In the genomic region with DNA sequence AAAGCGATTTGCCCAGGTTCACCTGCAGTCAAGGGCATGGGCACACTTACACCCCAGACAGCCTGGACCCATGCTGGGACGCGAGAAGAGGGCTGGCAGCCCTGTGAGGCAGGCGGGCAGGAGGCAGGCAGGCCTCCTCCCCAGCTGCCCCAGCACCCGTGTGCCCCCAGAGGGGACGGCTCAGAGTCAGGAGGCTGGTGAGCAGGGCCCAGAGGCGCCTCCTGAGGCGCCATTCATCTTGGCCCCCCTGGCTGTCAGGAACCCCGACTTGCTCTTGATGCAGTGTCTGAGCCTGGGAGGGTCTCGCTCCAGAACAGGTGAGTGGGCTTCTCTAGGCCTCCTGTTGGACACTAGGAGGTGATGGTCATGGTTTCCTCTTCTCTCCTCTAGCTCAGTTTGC, we compare ENCODE assay signal across 7 cellular contexts. TPM values are rescaled to one million over a fixed set of nuclear protein-coding genes. Genes with fewer than 3 reads are reported as not detected.
DNase-seq lines count a peak whose midpoint lies in the region; ATAC-seq, FAIRE-seq and TF ChIP-seq lines count a peak whose summit lies in the region.
"Not testable (repeated sequence)": the region's sequence is repeated elsewhere in the genome, so short reads cannot be mapped to it uniquely, and the experiment has no call there.

No MANE protein-coding gene starts in this region.

- peak overlapping the region; percentile 73 for H3K27ac ChIP-seq in SJCRH30
- H3K27ac ChIP-seq in K562 (ENCODE audit: extremely low read depth, low read depth, low read length); osteoblast (ENCODE audit: low read depth, low read length): not testable (repeated sequence)

- POLR2A ChIA-PET in K562 (lab: Yijun Ruan, JAX): interaction anchor here (0.6 to 1.8 kb wide), 2 partner anchors 13 to 124 kb away, joined by 3 to 5 read pairs; partner anchors contain the start of gene CAVIN1

- not testable (repeated sequence) for H3K9me3 ChIP-seq in SJCRH30 (replicated peaks); K562 (replicated peaks; ENCODE audit: control insufficient read depth, insufficient read depth, low read depth, low read length); osteoblast (ENCODE audit: low read depth, low read length)

- ATAC-seq in K562: not testable (repeated sequence)

- not testable (repeated sequence) for H3K4me2 ChIP-seq in K562 (ENCODE audit: insufficient read depth, low read length); osteoblast (ENCODE audit: insufficient read depth, low read length)

- peak; percentile 44; the same call in 1 of the 2 replicates for TF ChIP-seq POLR2A in K562 (conservative IDR thresholded peaks at IDR 0.05)

- FAIRE-seq in K562 (lab: Jason Lieb, UNC): not testable (repeated sequence)
- FAIRE-seq in bronchial epithelial cell (lab: Jason Lieb, UNC): peak; percentile 40

- DNase-seq in SJCRH30: peak in 1 of 2 experiments; percentile 42
- peak; percentile 45 for DNase-seq in SK-N-DZ (ENCODE audit: low spot score)
- DNase-seq in activated T-cell treated with anti-CD3 and anti-CD28 coated beads, Interleukin-2, amount 50 U/mL, for 24 hours; K562 (ENCODE audit: extremely low read depth in 1 of 4, low spot score in 3 of 4); bronchial epithelial cell (ENCODE audit: low read depth); glutamatergic neuron: not testable (repeated sequence)
- peak; percentile 6 for DNase-seq in osteoblast (ENCODE audit: insufficient read length, low spot score, missing footprints)

- not testable (repeated sequence) for H4K20me1 ChIP-seq in K562 (replicated peaks; ENCODE audit: control insufficient read depth, insufficient read depth, low read length); osteoblast (ENCODE audit: insufficient read depth, low read length)

- not testable (repeated sequence) for H3K27me3 ChIP-seq in SJCRH30; K562 (ENCODE audit: control insufficient read depth in 2 of 2, insufficient read depth in 2 of 2, low read length in 2 of 2); bronchial epithelial cell (ENCODE audit: control insufficient read depth, insufficient read depth, low read length); osteoblast (ENCODE audit: insufficient read depth, low read length)

- H3K27ac Mint-ChIP-seq in activated T-cell treated with anti-CD3 and anti-CD28 coated beads, Interleukin-2, amount 50 U/mL, for 24 hours: peak overlapping the region; percentile 72
- not testable (repeated sequence) for H3K27ac Mint-ChIP-seq in glutamatergic neuron (ENCODE audit: unreplicated experiment)

- not testable (repeated sequence) for H2AFZ ChIP-seq in K562 (ENCODE audit: low read depth, low read length); osteoblast (ENCODE audit: low read length)

- not testable (repeated sequence) for H3K36me3 ChIP-seq in SJCRH30; bronchial epithelial cell (ENCODE audit: control insufficient read depth, insufficient read depth, low read length)
- H3K36me3 ChIP-seq in K562 (ENCODE audit: control insufficient read depth, insufficient read depth, low read length) (peaks cover 88% of the 10 kb centered on the region), osteoblast (ENCODE audit: insufficient read depth, low read length) (peaks cover 14% of the 10 kb centered on the region)

- not testable (repeated sequence) for BruUV-seq in K562 (replicated peaks; lab: Mats Ljungman, UMichigan)

- peaks cover 67% of the 10 kb centered on the region for H3K79me2 ChIP-seq in K562 (ENCODE audit: control insufficient read depth, insufficient read depth, low read length)
- not testable (repeated sequence) for H3K79me2 ChIP-seq in osteoblast (ENCODE audit: insufficient read depth, low read length)

- peaks cover 92% of the 10 kb centered on the region for H3K36me3 Mint-ChIP-seq in activated T-cell treated with anti-CD3 and anti-CD28 coated beads, Interleukin-2, amount 50 U/mL, for 24 hours (ENCODE audit: low read depth)
- H3K36me3 Mint-ChIP-seq in glutamatergic neuron (ENCODE audit: unreplicated experiment): not testable (repeated sequence)

- peaks cover 14% of the 10 kb centered on the region for H3K4me1 ChIP-seq in SJCRH30
- peaks cover 2 to 16% of the 10 kb centered on the region in 2 experiments; a peak in 4 of 5 replicates for H3K4me1 ChIP-seq in K562 (replicated peaks in 1 of 2; ENCODE audit: control insufficient read depth in 2 of 2, insufficient read depth in 2 of 2, low read length in 2 of 2)
- H3K4me1 ChIP-seq in osteoblast (ENCODE audit: insufficient read depth, low read length): not testable (repeated sequence)

- intact Hi-C loops in K562 (cut with micrococcal nuclease): not testable (repeated sequence)

- TF ChIP-seq CTCF in K562 (IDR thresholded peaks at IDR 0.05 in 2 of 3, conservative IDR thresholded peaks at IDR 0.05 in 1 of 3; ENCODE audit: insufficient read depth in 2 of 3, low read depth in 1 of 3, low read length in 3 of 3); bronchial epithelial cell (IDR thresholded peaks at IDR 0.05; ENCODE audit: insufficient read depth, low read length, severe bottlenecking); glutamatergic neuron (IDR thresholded peaks at IDR 0.05; ENCODE audit: partially characterized antibody, unreplicated experiment); osteoblast (IDR thresholded peaks at IDR 0.05; ENCODE audit: extremely low read depth, low read depth, low read length): not testable (repeated sequence)

- CTCF ChIA-PET in K562 (lab: Yijun Ruan, JAX; ENCODE audit: low intra/inter-chr PET ratio): not testable (repeated sequence)

- H3K27me3 Mint-ChIP-seq in activated T-cell treated with anti-CD3 and anti-CD28 coated beads, Interleukin-2, amount 50 U/mL, for 24 hours; glutamatergic neuron (ENCODE audit: unreplicated experiment): not testable (repeated sequence)

- H3K9me3 Mint-ChIP-seq in activated T-cell treated with anti-CD3 and anti-CD28 coated beads, Interleukin-2, amount 50 U/mL, for 24 hours; glutamatergic neuron (ENCODE audit: unreplicated experiment): not testable (repeated sequence)

- H3K4me3 ChIP-seq in SJCRH30: peak overlapping the region; percentile 38
- not testable (repeated sequence) for H3K4me3 ChIP-seq in K562; bronchial epithelial cell (ENCODE audit: low read depth, low read length); osteoblast (ENCODE audit: insufficient read depth, low read length)

- H3K4me3 Mint-ChIP-seq in activated T-cell treated with anti-CD3 and anti-CD28 coated beads, Interleukin-2, amount 50 U/mL, for 24 hours: not testable (repeated sequence)
- peak overlapping the region; percentile 30 for H3K4me3 Mint-ChIP-seq in glutamatergic neuron (ENCODE audit: unreplicated experiment)

- in situ Hi-C loops in K562 (cut with MboI): not testable (repeated sequence)

- not testable (repeated sequence) for TF ChIP-seq EP300 in K562 (IDR thresholded peaks at IDR 0.05; ENCODE audit: low read length)

- H3K9ac ChIP-seq in K562 (ENCODE audit: insufficient read depth in 1 of 2, low read depth in 2 of 2, low read length in 2 of 2): not testable (repeated sequence)

- not testable (repeated sequence) for H3K9me1 ChIP-seq in K562 (ENCODE audit: control insufficient read depth, insufficient read depth, low read length)

- TF ChIP-seq RAD21 in K562 (CRISPR knock-in tag; conservative IDR thresholded peaks at IDR 0.05 in 1 of 2, IDR thresholded peaks at IDR 0.05 in 1 of 2): not testable (repeated sequence)

- H3K4me1 Mint-ChIP-seq in activated T-cell treated with anti-CD3 and anti-CD28 coated beads, Interleukin-2, amount 50 U/mL, for 24 hours (ENCODE audit: low read depth): peaks cover 36% of the 10 kb centered on the region
- peaks cover 21% of the 10 kb centered on the region for H3K4me1 Mint-ChIP-seq in glutamatergic neuron (ENCODE audit: low read depth, unreplicated experiment)

- 100% methylated on average over 2 of the region's 10 CpGs for WGBS in K562 (ENCODE audit: insufficient coverage, low coverage, missing lambda C conversion rate)

RNA-seq across cellular contexts. Expression of gene STAT5A, which starts 11.1 kb away (rescaled TPM):
- 5.0 and 5.9 TPM in 2 replicates for total RNA-seq in SJCRH30 (2014; rRNA removed; shearing (Covaris generic))
- 10.1 and 12.0 TPM in 2 replicates for polyA plus RNA-seq in SK-N-DZ (2014; cell fraction: cytosol; rRNA removed)
- 13.6 and 19.3 TPM in 2 replicates for polyA plus RNA-seq in SK-N-DZ (2014; cell fraction: nucleus; rRNA removed)
- 251 and 757 TPM in 2 replicates for total RNA-seq in K562 (2011; cell fraction: chromatin; rRNA removed; ENCODE audit: low replicate concordance)
- total RNA-seq in K562 (2011; cell fraction: nucleolus; rRNA removed): 428 and 505 TPM in 2 replicates
- total RNA-seq in K562 (2011; cell fraction: nucleoplasm; rRNA removed): 262 and 311 TPM in 2 replicates
- total RNA-seq in K562 (2014; rRNA removed): 391 and 467 TPM in 2 replicates
- 156 and 174 TPM in 2 replicates for total RNA-seq in K562 (2014; rRNA removed; fragmentation: Illumina TruSeq; extraction: Trizol)
- total RNA-seq in K562 (2015; rRNA removed; fragmentation: Illumina TruSeq; extraction: Trizol): 177 and 195 TPM in 2 replicates
- 377 and 414 TPM in 2 replicates for total RNA-seq in K562 (2021)
- 131 and 196 TPM in 2 replicates for polyA plus RNA-seq in K562 (2011; rRNA removed)
- polyA plus RNA-seq in K562 (2011; cell fraction: cytosol; rRNA removed): 76.7 and 247 TPM in 2 replicates
- 268 and 853 TPM in 2 replicates for polyA plus RNA-seq in K562 (2011; cell fraction: nucleus; rRNA removed)
- polyA plus RNA-seq in K562 (2012): 303 and 408 TPM in 2 replicates
- 379 and 415 TPM in 2 replicates for polyA plus RNA-seq in K562 (2014; fragmentation: Illumina TruSeq; extraction: Trizol)
- polyA plus RNA-seq in K562 (2014; fragmentation: Nextera tagmentation; extraction: Ambion mirVana): 10 to 100 TPM; 79.9 to 81.8 TPM
- 239 and 248 TPM in 2 replicates for polyA plus RNA-seq in K562 (2014; rRNA removed)
- 114 and 250 TPM in 2 replicates for polyA minus RNA-seq in K562 (2011; rRNA and poly(A)+ RNA removed)
- 124 and 299 TPM in 2 replicates for polyA minus RNA-seq in K562 (2011; cell fraction: cytosol; rRNA and poly(A)+ RNA removed)
- 105 and 217 TPM in 2 replicates for polyA minus RNA-seq in K562 (2011; cell fraction: nucleus; rRNA and poly(A)+ RNA removed)
- total RNA-seq in bronchial epithelial cell: 1.3 TPM in 2 replicates
- 3.4 TPM for total RNA-seq in glutamatergic neuron (ENCODE audit: unreplicated experiment)
- 35.5 and 38.6 TPM in 2 replicates for total RNA-seq in osteoblast

RNA-seq across cellular contexts. Expression of gene STAT5B, which starts 23.2 kb away (rescaled TPM):
- 25.7 and 31.1 TPM in 2 replicates for total RNA-seq in SJCRH30 (2014; rRNA removed; shearing (Covaris generic))
- 25.5 and 36.7 TPM in 2 replicates for polyA plus RNA-seq in SK-N-DZ (2014; cell fraction: cytosol; rRNA removed)
- 72.8 and 97.3 TPM in 2 replicates for polyA plus RNA-seq in SK-N-DZ (2014; cell fraction: nucleus; rRNA removed)
- 425 and 510 TPM in 2 replicates for total RNA-seq in K562 (2011; cell fraction: chromatin; rRNA removed; ENCODE audit: low replicate concordance)
- total RNA-seq in K562 (2011; cell fraction: nucleolus; rRNA removed): 258 and 266 TPM in 2 replicates
- total RNA-seq in K562 (2011; cell fraction: nucleoplasm; rRNA removed): 265 and 278 TPM in 2 replicates
- total RNA-seq in K562 (2014; rRNA removed) (92.4 and 113 TPM in 2 replicates), K562 (2014; rRNA removed; fragmentation: Illumina TruSeq; extraction: Trizol) (75.5 and 75.7 TPM in 2 replicates), K562 (2015; rRNA removed; fragmentation: Illumina TruSeq; extraction: Trizol) (63.5 and 65.2 TPM in 2 replicates), K562 (2021) (134 TPM in 2 replicates), bronchial epithelial cell (11.6 and 12.2 TPM in 2 replicates), glutamatergic neuron (ENCODE audit: unreplicated experiment) (31.9 TPM), osteoblast (22.8 and 23.6 TPM in 2 replicates)
- polyA plus RNA-seq in K562 (2011; rRNA removed) (147 and 176 TPM in 2 replicates), K562 (2014; fragmentation: Illumina TruSeq; extraction: Trizol) (117 and 130 TPM in 2 replicates), K562 (2014; fragmentation: Nextera tagmentation; extraction: Ambion mirVana) (10 to 100 TPM; 20.8 to 23.5 TPM), K562 (2014; rRNA removed) (109 and 124 TPM in 2 replicates)
- 94.2 and 122 TPM in 2 replicates for polyA plus RNA-seq in K562 (2011; cell fraction: cytosol; rRNA removed)
- 190 and 298 TPM in 2 replicates for polyA plus RNA-seq in K562 (2011; cell fraction: nucleus; rRNA removed)
- polyA plus RNA-seq in K562 (2012): 79.5 and 138 TPM in 2 replicates
- polyA minus RNA-seq in K562 (2011; rRNA and poly(A)+ RNA removed): 101 and 127 TPM in 2 replicates
- 79.7 and 81.7 TPM in 2 replicates for polyA minus RNA-seq in K562 (2011; cell fraction: cytosol; rRNA and poly(A)+ RNA removed)
- 54.4 and 60.3 TPM in 2 replicates for polyA minus RNA-seq in K562 (2011; cell fraction: nucleus; rRNA and poly(A)+ RNA removed)
